Comparison of ENCODE assay signal across 8 cellular contexts in the genomic region with DNA sequence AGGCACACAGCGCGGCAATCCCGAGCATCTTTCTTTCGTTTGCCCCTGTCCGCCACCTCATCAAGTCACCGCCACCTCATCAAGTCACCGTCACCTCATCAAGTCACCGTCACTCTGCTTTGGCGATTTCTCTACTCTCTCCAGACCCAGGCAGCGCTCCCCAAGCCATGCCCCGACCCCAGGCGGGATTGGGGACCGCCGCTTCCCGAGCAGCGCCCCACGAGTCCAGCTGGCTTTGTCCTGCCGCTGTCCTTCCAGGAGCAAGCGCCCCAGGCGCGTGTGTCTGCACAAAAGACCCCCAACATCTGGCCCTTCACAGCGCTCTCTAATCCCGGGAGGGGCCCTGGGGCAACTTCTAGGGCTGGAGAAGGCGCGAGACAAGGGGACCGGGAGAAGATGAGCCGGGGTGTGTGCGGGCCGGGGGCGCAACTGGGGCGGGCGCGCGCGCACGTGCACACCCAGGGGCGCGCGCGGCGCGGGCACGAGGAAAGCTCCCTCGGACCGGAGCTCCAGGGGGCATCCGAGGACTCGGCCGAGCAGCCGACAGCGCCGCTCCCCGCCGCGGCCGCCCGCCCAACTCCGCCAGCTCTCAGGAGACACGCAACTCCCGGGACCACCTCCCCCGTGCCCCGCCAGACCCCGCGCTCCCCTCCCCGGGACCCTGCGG. TPM values are rescaled to one million over a fixed set of nuclear protein-coding genes. Genes with fewer than 3 reads are reported as not detected.
A peak's percentile ranks its signal among the peaks of the same experiment; 100 is the strongest.
DNase-seq lines count a peak whose midpoint lies in the region; ATAC-seq and TF ChIP-seq lines count a peak whose summit lies in the region.

No MANE protein-coding gene starts in this region.

- intact Hi-C loops in activated CD4-positive, alpha-beta T cell treated with anti-CD3 and anti-CD28 coated beads for 36 hours (cut with DNase I, micrococcal nuclease) = loop anchor here (2.0 to 10.0 kb wide), 5 partner anchors 83 to 341 kb away; partner anchors contain the start of genes PIGN (in 1 of the 2) and RELCH (in 1 of the 2)
- intact Hi-C loops in gastrocnemius medialis (cut with DNase I; ENCODE audit: low total_unique reads) = loop anchor here (5.0 kb wide), 1 partner anchor 156 kb away; no protein-coding TSS in a partner anchor

- peaks cover 12% of the 10 kb centered on the region for H3K4me1 Mint-ChIP-seq in activated CD4-positive, alpha-beta T cell treated with anti-CD3 and anti-CD28 coated beads for 36 hours

- DNase-seq in activated CD4-positive, alpha-beta T cell treated with anti-CD3 and anti-CD28 coated beads for 36 hours = peak; percentile 65
- no peak for DNase-seq in activated CD4-positive, alpha-beta T cell treated with anti-CD3 and anti-CD28 coated beads for 1 hour
- DNase-seq in SK-MEL-5 (ENCODE audit: low read depth, low spot score) (peak; percentile 52), astrocyte of the hippocampus (ENCODE audit: low read depth, low spot score) (peak; percentile 84), gastrocnemius medialis (no peak), cerebellar cortex (ENCODE audit: low spot score) (no peak)

- H3K27ac ChIP-seq in gastrocnemius medialis = peak overlapping the region; percentile 66 to 84 (median 75)

- no peaks in the 10 kb centered on the region for H3K36me3 ChIP-seq in gastrocnemius medialis

- no peaks in the 10 kb centered on the region for H3K9me3 ChIP-seq in gastrocnemius medialis

- CTCF ChIA-PET in activated CD4-positive, alpha-beta T cell treated with anti-CD3 and anti-CD28 coated beads for 36 hours (lab: Charles Lee) = interaction anchor here (0.5 to 1.2 kb wide), 2 partner anchors 9 to 126 kb away, joined by 3 to 5 read pairs; no protein-coding TSS in a partner anchor

- TF ChIP-seq CTCF in gastrocnemius medialis (IDR thresholded peaks at IDR 0.05 in 4 of 5, conservative IDR thresholded peaks at IDR 0.05 in 1 of 5) = no peak

- H3K4me3 ChIP-seq in iPS-11a (ENCODE audit: low read depth, low read length) (peak overlapping the region; percentile 68), gastrocnemius medialis (peak overlapping the region; percentile 65 to 85 (median 78))

- peak overlapping the region; percentile 63 for H3K27ac Mint-ChIP-seq in activated CD4-positive, alpha-beta T cell treated with anti-CD3 and anti-CD28 coated beads for 36 hours

- peaks cover 0 to 4% (median 0%) of the 10 kb centered on the region in 3 donors for H3K27me3 ChIP-seq in gastrocnemius medialis

- POLR2A ChIA-PET in activated CD4-positive, alpha-beta T cell treated with anti-CD3 and anti-CD28 coated beads for 36 hours (lab: Charles Lee) = no interaction called here

- H3K27me3 Mint-ChIP-seq in activated CD4-positive, alpha-beta T cell treated with anti-CD3 and anti-CD28 coated beads for 36 hours = peaks cover 37% of the 10 kb centered on the region

- peak overlapping the region; percentile 73 for H3K4me3 Mint-ChIP-seq in activated CD4-positive, alpha-beta T cell treated with anti-CD3 and anti-CD28 coated beads for 36 hours

- peaks cover 7% of the 10 kb centered on the region in 2 donors for H3K4me1 ChIP-seq in gastrocnemius medialis

- peak; percentile 66 for ATAC-seq in activated CD4-positive, alpha-beta T cell treated with anti-CD3 and anti-CD28 coated beads for 36 hours
- ATAC-seq in HG03097 (IDR thresholded peaks at IDR 0.05; ENCODE audit: low FRiP score, unreplicated experiment) = peak; percentile 24
- peak in 1 of 2 donors; percentile 42 for ATAC-seq in gastrocnemius medialis

- in situ Hi-C loops in SK-MEL-5 (cut with HindIII; ENCODE audit: low pct_unique_long_range_greater_than_20kb, low sequenced_read_pairs) (no loop called here), gastrocnemius medialis (cut with MboI; ENCODE audit: low sequenced_read_pairs in 4 of 4) (loop anchor here in 3 of 4 donors (10.0 to 25.0 kb wide), 3 partner anchors 149 to 306 kb away; no protein-coding TSS in a partner anchor)

- no peak for TF ChIP-seq POLR2A in gastrocnemius medialis (IDR thresholded peaks at IDR 0.05)

- H3K36me3 Mint-ChIP-seq in activated CD4-positive, alpha-beta T cell treated with anti-CD3 and anti-CD28 coated beads for 36 hours (ENCODE audit: low read depth) = no peaks in the 10 kb centered on the region

- H3K9me3 Mint-ChIP-seq in activated CD4-positive, alpha-beta T cell treated with anti-CD3 and anti-CD28 coated beads for 36 hours (ENCODE audit: low read depth) = no peaks in the 10 kb centered on the region

RNA-seq across cellular contexts. Expression of gene RNF152, which starts 0.6 kb away (rescaled TPM):
- total RNA-seq in activated CD4-positive, alpha-beta T cell treated with anti-CD3 and anti-CD28 coated beads for 36 hours = under 1 TPM; 0.05 to 0.28 TPM
- 6.6 and 9.6 TPM in 2 replicates for total RNA-seq in SK-MEL-5 (2014; rRNA removed; shearing (Covaris generic))
- polyA plus RNA-seq in SK-MEL-5 (2015; cell fraction: cytosol; rRNA removed) = 2.7 and 6.5 TPM in 2 replicates
- polyA plus RNA-seq in SK-MEL-5 (2015; cell fraction: nucleus; rRNA removed) = 3.7 and 4.8 TPM in 2 replicates
- 1 to 10 TPM; 1.7 to 6.8 (median 4.4) TPM for total RNA-seq in gastrocnemius medialis

Comparison
In these comparisons a context has a peak if more than half of its experiments do, and no peak if none do; other contexts are left out.
1. DNase-seq: peak in activated CD4-positive, alpha-beta T cell treated with anti-CD3 and anti-CD28 coated beads for 36 hours (single experiment), SK-MEL-5 (single experiment) and astrocyte of the hippocampus (single experiment); none in activated CD4-positive, alpha-beta T cell treated with anti-CD3 and anti-CD28 coated beads for 1 hour (single experiment), gastrocnemius medialis (0 of 2) and cerebellar cortex (single experiment).